In genomic region chr15:70109982-70110381, GRCh38 we compare ENCODE assay signal across 16 cellular contexts.
"Had no signal": no experiment of that assay in that cellular context is flagged by ENCODE, and none has a peak within 500 bp of the region (broad histone marks: within the 10 kb centered on the region; RNA-seq: fewer than 3 reads in every experiment).

No MANE protein-coding gene starts in this region.

- FAIRE-seq: kidney had no signal

- DNase-seq: activated gamma-delta T cell treated with Interleukin-2 at 50 U/mL for 16 hours; activated T-cell treated with anti-CD3 and anti-CD28 coated beads, Interleukin-2, amount 50 U/mL, for 1 hour; adrenal gland; brain microvascular endothelial cell; caudate nucleus; effector memory CD4-positive, alpha-beta T cell; foreskin keratinocyte; kidney; lower lobe of right lung; naive thymus-derived CD4-positive, alpha-beta T cell; posterior cingulate gyrus; sigmoid colon; stimulated activated CD4-positive, alpha-beta T cell treated with anti-CD3 and anti-CD28 coated beads, Interleukin-15, amount 100 ng/mL, for 24 hours; stomach had no signal

- ATAC-seq: foreskin keratinocyte; lower lobe of right lung; naive thymus-derived CD4-positive, alpha-beta T cell; stimulated activated memory B cell treated with anti-CD40 and anti-IgM and Interleukin-4, amounts not matched to agents 10 μg/mL and 1 μg/mL and 100 μg/mL, for 72 hours; WTC11 had no signal
